In the genomic region with DNA sequence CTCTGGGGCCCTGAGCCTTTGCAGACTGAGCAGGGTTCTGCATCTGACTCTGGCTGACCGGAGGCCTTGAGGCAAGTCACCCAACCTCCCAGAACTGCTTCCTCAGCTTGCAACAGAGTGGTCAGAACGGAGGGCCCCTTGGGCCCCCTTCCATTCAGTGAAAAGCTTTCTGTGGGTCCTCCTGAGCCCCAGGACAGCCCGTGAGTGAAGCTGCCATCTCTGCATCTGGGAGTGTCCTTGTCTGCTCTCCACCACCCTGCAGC, we compare ENCODE assay signal across 21 cellular contexts.
DNase-seq lines count a peak whose midpoint lies in the region; ATAC-seq and TF ChIP-seq lines count a peak whose summit lies in the region.
"Had no signal": no experiment of that assay in that cellular context is flagged by ENCODE, and none has a peak within 500 bp of the region (broad histone marks: within the 10 kb centered on the region; RNA-seq: fewer than 3 reads in every experiment).

No MANE protein-coding gene starts in this region.

- no peak overlapping the region for H3K27ac ChIP-seq in left lung
- H3K27ac ChIP-seq: 22Rv1, A549, C4-2B had no signal

- no peaks in the 10 kb centered on the region for H3K27me3 Mint-ChIP-seq in natural killer cell treated with Interleukin-12 subunit alpha and Interleukin-12 subunit beta and Interleukin-15 and Interleukin-18, amount 100 ng/mL, for 72 hours
- H3K27me3 Mint-ChIP-seq in natural killer cell (ENCODE audit: low read depth in 2 of 2): no peaks in the 10 kb centered on the region
- H3K27me3 Mint-ChIP-seq: B cell; CD4-positive, alpha-beta T cell had no signal

- DNase-seq in natural killer cell treated with Interleukin-12 subunit alpha and Interleukin-12 subunit beta and Interleukin-15 and Interleukin-18, amount 100 ng/mL, for 72 hours (ENCODE audit: low spot score): peak; percentile 51
- no peak for DNase-seq in natural killer cell
- peak; percentile 93 for DNase-seq in NB4 (ENCODE audit: low read depth)
- peak; percentile 22 to 38 for DNase-seq in left lung
- DNase-seq: AML-193; CD4-positive, alpha-beta T cell; CD8-positive, alpha-beta T cell; DMS 273 treated with DMSO at 0.1 percent for 48 hours; DMS153; DMS53; DMS79; DND-41; EL; GDM1 had no signal

- H3K4me1 ChIP-seq in left lung: no peaks in the 10 kb centered on the region
- H3K4me1 ChIP-seq: A549 had no signal

- no peak overlapping the region for H3K27ac Mint-ChIP-seq in natural killer cell treated with Interleukin-12 subunit alpha and Interleukin-12 subunit beta and Interleukin-15 and Interleukin-18, amount 100 ng/mL, for 72 hours
- no peak overlapping the region for H3K27ac Mint-ChIP-seq in natural killer cell
- H3K27ac Mint-ChIP-seq: B cell; CD4-positive, alpha-beta T cell; CD8-positive, alpha-beta T cell had no signal

- no peaks in the 10 kb centered on the region for H3K36me3 ChIP-seq in left lung

- no peaks in the 10 kb centered on the region for H3K9me3 Mint-ChIP-seq in natural killer cell treated with Interleukin-12 subunit alpha and Interleukin-12 subunit beta and Interleukin-15 and Interleukin-18, amount 100 ng/mL, for 72 hours
- H3K9me3 Mint-ChIP-seq in natural killer cell: no peaks in the 10 kb centered on the region
- H3K9me3 Mint-ChIP-seq: CD4-positive, alpha-beta T cell; CD8-positive, alpha-beta T cell had no signal

- intact Hi-C loops in natural killer cell (cut with micrococcal nuclease) (no loop called here), left lung (cut with DNase I) (no loop called here)

- no peak overlapping the region for H3K4me3 Mint-ChIP-seq in natural killer cell treated with Interleukin-12 subunit alpha and Interleukin-12 subunit beta and Interleukin-15 and Interleukin-18, amount 100 ng/mL, for 72 hours
- no peak overlapping the region for H3K4me3 Mint-ChIP-seq in natural killer cell
- H3K4me3 Mint-ChIP-seq: B cell; CD4-positive, alpha-beta T cell; CD8-positive, alpha-beta T cell had no signal

- H3K4me1 Mint-ChIP-seq in natural killer cell treated with Interleukin-12 subunit alpha and Interleukin-12 subunit beta and Interleukin-15 and Interleukin-18, amount 100 ng/mL, for 72 hours (ENCODE audit: low read depth in 2 of 2): no peaks in the 10 kb centered on the region
- H3K4me1 Mint-ChIP-seq in natural killer cell: peaks cover 0 to 4% of the 10 kb centered on the region in 2 donors

- no peaks in the 10 kb centered on the region for H3K27me3 ChIP-seq in left lung

- no peak for ATAC-seq in natural killer cell treated with Interleukin-12 subunit alpha and Interleukin-12 subunit beta and Interleukin-15 and Interleukin-18, amount 100 ng/mL, for 72 hours
- no peak for ATAC-seq in natural killer cell
- no peak for ATAC-seq in left lung
- ATAC-seq in GM18858 (IDR thresholded peaks at IDR 0.05; ENCODE audit: unreplicated experiment): no peak
- ATAC-seq in HG02610 (IDR thresholded peaks at IDR 0.05; ENCODE audit: unreplicated experiment): no peak
- ATAC-seq: CD8-positive, alpha-beta T cell; GM12878 had no signal

- no peaks in the 10 kb centered on the region for H3K36me3 Mint-ChIP-seq in natural killer cell treated with Interleukin-12 subunit alpha and Interleukin-12 subunit beta and Interleukin-15 and Interleukin-18, amount 100 ng/mL, for 72 hours
- H3K36me3 Mint-ChIP-seq in natural killer cell: no peaks in the 10 kb centered on the region
- H3K36me3 Mint-ChIP-seq: CD8-positive, alpha-beta T cell had no signal

- TF ChIP-seq CTCF in natural killer cell (IDR thresholded peaks at IDR 0.05): no peak
- no peak for TF ChIP-seq CTCF in NB4 (IDR thresholded peaks at IDR 0.05; ENCODE audit: low read depth, low read length)
- TF ChIP-seq CTCF in left lung (IDR thresholded peaks at IDR 0.05): no peak

- peaks cover 0 to 1% of the 10 kb centered on the region in 2 donors for H3K9me3 ChIP-seq in left lung
- H3K9me3 ChIP-seq: A549 had no signal

- peak; percentile 50 for TF ChIP-seq POLR2A in NB4 (IDR thresholded peaks at IDR 0.05; ENCODE audit: extremely low read depth, insufficient read length)

- H3K4me3 ChIP-seq in NB4 (ENCODE audit: low read depth, low read length) (peak overlapping the region; percentile 73), left lung (no peak overlapping the region)
- H3K4me3 ChIP-seq: A549, GM12878 had no signal
